In genomic region chr14:102206901-102207300, GRCh38 we compare ENCODE assay signal across 1 cellular context.
A peak's percentile ranks its signal among the peaks of the same experiment; 100 is the strongest.
TF ChIP-seq lines count a peak whose summit lies in the region.

No MANE protein-coding gene starts in this region.

TF ChIP-seq in HepG2, 621 proteins besides CTCF, POLR2A, EP300 and RAD21 (continued from another document):
- TF ChIP-seq ZBTB40 (IDR thresholded peaks at IDR 0.05): no peak
- no peak for TF ChIP-seq ZBTB40 (CRISPR knock-in tag; IDR thresholded peaks at IDR 0.05)
- TF ChIP-seq TARDBP (CRISPR knock-in tag; IDR thresholded peaks at IDR 0.05): no peak
- no peak for TF ChIP-seq ZSCAN22 (CRISPR knock-in tag; IDR thresholded peaks at IDR 0.05)
- TF ChIP-seq ZNF292 (CRISPR knock-in tag; IDR thresholded peaks at IDR 0.05; ENCODE audit: borderline replicate concordance, low read depth): no peak
- no peak for TF ChIP-seq ZFP91 (CRISPR knock-in tag; IDR thresholded peaks at IDR 0.05; ENCODE audit: borderline replicate concordance)
- no peak for TF ChIP-seq ZNF276 (CRISPR knock-in tag; IDR thresholded peaks at IDR 0.05; ENCODE audit: low read depth)
- TF ChIP-seq TGIF2 (CRISPR knock-in tag; IDR thresholded peaks at IDR 0.05): no peak
- peak; percentile 34 for TF ChIP-seq STAG1 (CRISPR knock-in tag; IDR thresholded peaks at IDR 0.05)
TF ChIP-seq in HepG2: peak in this region for 1.
